29 cellular contexts compared by ENCODE assay signal in genomic region chr1:112902221-112902620, GRCh38.
"Had no signal": no experiment of that assay in that cellular context is flagged by ENCODE, and none has a peak within 500 bp of the region (broad histone marks: within the 10 kb centered on the region; RNA-seq: fewer than 3 reads in every experiment).

No MANE protein-coding gene starts in this region.

- H3K4me3 Mint-ChIP-seq: naive thymus-derived CD8-positive, alpha-beta T cell; natural killer cell treated with Interleukin-12 subunit alpha and Interleukin-12 subunit beta and Interleukin-15 and Interleukin-18, amount 100 ng/mL, for 72 hours; nephron progenitor cell; neural crest cell; stimulated activated effector memory CD8-positive, alpha-beta T cell treated with anti-CD3 and anti-CD28 coated beads, Interleukin-12 subunit alpha, Interleukin-12 subunit beta, amount 100 ng/mL, for 72 hours; stimulated activated naive B cell treated with anti-CD40 and anti-IgM and Interleukin-4, amounts not matched to agents 10 μg/mL and 1 μg/mL and 100 μg/mL, for 72 hours; stimulated activated naive CD8-positive, alpha-beta T cell treated with anti-CD3 and anti-CD28 coated beads, Interleukin-15, Interleukin-2, amounts not matched to agents 100 ng/mL and 50 ng/mL, for 24 hours; type B pancreatic cell had no signal

- H3K27me3 Mint-ChIP-seq: naive thymus-derived CD8-positive, alpha-beta T cell; natural killer cell treated with Interleukin-12 subunit alpha and Interleukin-12 subunit beta and Interleukin-15 and Interleukin-18, amount 100 ng/mL, for 72 hours; progenitor cell of endocrine pancreas; stimulated activated naive B cell treated with anti-CD40 and anti-IgM and Interleukin-4, amounts not matched to agents 10 μg/mL and 1 μg/mL and 100 μg/mL, for 72 hours; stimulated activated naive CD8-positive, alpha-beta T cell treated with anti-CD3 and anti-CD28 coated beads, Interleukin-15, Interleukin-2, amounts not matched to agents 100 ng/mL and 50 ng/mL, for 24 hours; type B pancreatic cell had no signal

- DNase-seq: naive thymus-derived CD8-positive, alpha-beta T cell; nephron progenitor cell; nucleus accumbens; pancreas; psoas muscle; right cardiac atrium; right lobe of liver; sigmoid colon; small intestine; stimulated activated CD4-positive, alpha-beta T cell treated with anti-CD3 and anti-CD28 coated beads, Interleukin-15, amount 100 ng/mL, for 24 hours; stimulated activated CD4-positive, alpha-beta T cell treated with anti-CD3 and anti-CD28 coated beads, Interleukin-2, amount 100 ng/mL, for 24 hours; stimulated activated CD4-positive, alpha-beta T cell treated with anti-CD3 and anti-CD28 coated beads, Interleukin-2, amount 100 ng/mL, for 48 hours; stimulated activated CD4-positive, alpha-beta T cell treated with anti-CD3 and anti-CD28 coated beads, Interleukin-4, amount 100 ng/mL, for 24 hours; stimulated activated naive B cell treated with anti-CD40 and anti-IgM and Interleukin-4, amounts not matched to agents 10 μg/mL and 1 μg/mL and 100 μg/mL, for 72 hours; stimulated activated naive CD4-positive, alpha-beta T cell treated with Interleukin-2 at 50 U/mL for 16 hours; stomach; testis; tibial artery; transverse colon; upper lobe of right lung; uterus had no signal

- H3K4me3 ChIP-seq: pancreas, psoas muscle, right lobe of liver, sigmoid colon, stomach, suprapubic skin, testis, tibial artery, transverse colon, upper lobe of right lung, uterus had no signal

- H3K27ac Mint-ChIP-seq: natural killer cell treated with Interleukin-12 subunit alpha and Interleukin-12 subunit beta and Interleukin-15 and Interleukin-18, amount 100 ng/mL, for 72 hours; progenitor cell of endocrine pancreas; stimulated activated naive B cell treated with anti-CD40 and anti-IgM and Interleukin-4, amounts not matched to agents 10 μg/mL and 1 μg/mL and 100 μg/mL, for 72 hours; stimulated activated naive CD8-positive, alpha-beta T cell treated with anti-CD3 and anti-CD28 coated beads, Interleukin-15, Interleukin-2, amounts not matched to agents 100 ng/mL and 50 ng/mL, for 24 hours had no signal

- FAIRE-seq: pancreas, small intestine had no signal

- ATAC-seq: naive thymus-derived CD8-positive, alpha-beta T cell; natural killer cell treated with Interleukin-12 subunit alpha and Interleukin-12 subunit beta and Interleukin-15 and Interleukin-18, amount 100 ng/mL, for 72 hours; pancreas; psoas muscle; right cardiac atrium; right lobe of liver; stimulated activated effector memory CD8-positive, alpha-beta T cell treated with anti-CD3 and anti-CD28 coated beads, Interleukin-12 subunit alpha, Interleukin-12 subunit beta, amount 100 ng/mL, for 72 hours; stimulated activated naive B cell treated with anti-CD40 and anti-IgM and Interleukin-4, amounts not matched to agents 10 μg/mL and 1 μg/mL and 100 μg/mL, for 72 hours; upper lobe of right lung had no signal

- H3K9me3 Mint-ChIP-seq: natural killer cell treated with Interleukin-12 subunit alpha and Interleukin-12 subunit beta and Interleukin-15 and Interleukin-18, amount 100 ng/mL, for 72 hours; stimulated activated effector memory CD8-positive, alpha-beta T cell treated with anti-CD3 and anti-CD28 coated beads, Interleukin-12 subunit alpha, Interleukin-12 subunit beta, amount 100 ng/mL, for 72 hours; stimulated activated naive B cell treated with anti-CD40 and anti-IgM and Interleukin-4, amounts not matched to agents 10 μg/mL and 1 μg/mL and 100 μg/mL, for 72 hours; stimulated activated naive CD8-positive, alpha-beta T cell treated with anti-CD3 and anti-CD28 coated beads, Interleukin-15, Interleukin-2, amounts not matched to agents 100 ng/mL and 50 ng/mL, for 24 hours had no signal

- H3K27ac ChIP-seq: neutrophil, pancreas, psoas muscle, right lobe of liver, sigmoid colon, suprapubic skin, testis, tibial artery, transverse colon, upper lobe of right lung, uterus had no signal

- H3K4me1 ChIP-seq: psoas muscle, testis had no signal

- H3K27me3 ChIP-seq: neutrophil, pancreas, right lobe of liver, sigmoid colon, stomach, suprapubic skin, testis, tibial artery, transverse colon, upper lobe of right lung, uterus had no signal

- H3K36me3 Mint-ChIP-seq: naive thymus-derived CD8-positive, alpha-beta T cell; natural killer cell treated with Interleukin-12 subunit alpha and Interleukin-12 subunit beta and Interleukin-15 and Interleukin-18, amount 100 ng/mL, for 72 hours; stimulated activated effector memory CD8-positive, alpha-beta T cell treated with anti-CD3 and anti-CD28 coated beads, Interleukin-12 subunit alpha, Interleukin-12 subunit beta, amount 100 ng/mL, for 72 hours had no signal

- H3K36me3 ChIP-seq: neutrophil, pancreas, right lobe of liver, sigmoid colon, stomach, suprapubic skin, tibial artery, transverse colon, upper lobe of right lung, uterus had no signal

- H3K9me3 ChIP-seq: neutrophil, pancreas, psoas muscle, right lobe of liver, sigmoid colon, stomach, suprapubic skin, testis, tibial artery, transverse colon, upper lobe of right lung, uterus had no signal
